9 cellular contexts compared by ENCODE assay signal in genomic region chr6:116352515-116353471, GRCh38. TPM values are rescaled to one million over a fixed set of nuclear protein-coding genes. Genes with fewer than 3 reads are reported as not detected.
DNase-seq lines count a peak whose midpoint lies in the region; ATAC-seq and TF ChIP-seq lines count a peak whose summit lies in the region.
"Had no signal": no experiment of that assay in that cellular context is flagged by ENCODE, and none has a peak within 500 bp of the region (broad histone marks: within the 10 kb centered on the region; RNA-seq: fewer than 3 reads in every experiment).

No MANE protein-coding gene starts in this region.

- H3K4me2 ChIP-seq in skeletal muscle satellite cell (ENCODE audit: low read length): peak overlapping the region; percentile 26

- no peaks in the 10 kb centered on the region for H3K4me1 Mint-ChIP-seq in immature natural killer cell

- no peak overlapping the region for H3K9ac ChIP-seq in skeletal muscle satellite cell (ENCODE audit: low read depth, low read length)

- peaks cover 26% of the 10 kb centered on the region for H3K4me1 ChIP-seq in skeletal muscle satellite cell (ENCODE audit: control insufficient read depth, insufficient read depth, low read length)

- H3K4me3 ChIP-seq in coronary artery (peak overlapping the region; percentile 39), skeletal muscle satellite cell (ENCODE audit: low read length) (no peak overlapping the region)

- peak overlapping the region; percentile 50 to 77 for H3K27ac ChIP-seq in coronary artery

- no peaks in the 10 kb centered on the region for H3K27me3 ChIP-seq in skeletal muscle satellite cell (ENCODE audit: control insufficient read depth, insufficient read depth, low read length)

- H3K4me3 Mint-ChIP-seq in immature natural killer cell: no peak overlapping the region
- H3K4me3 Mint-ChIP-seq: T-helper 2 cell treated with Interferon-gamma antibody and Interleukin-4, amounts not matched to agents 5 μg/mL and 100 μg/mL, for 36 hours had no signal

- TF ChIP-seq CTCF in coronary artery (IDR thresholded peaks at IDR 0.05): no peak
- no peak for TF ChIP-seq CTCF in GM20000 (IDR thresholded peaks at IDR 0.05; ENCODE audit: extremely low read depth, missing control alignments)

- peak; percentile 79 for ATAC-seq in GM18870 (IDR thresholded peaks at IDR 0.05; ENCODE audit: unreplicated experiment)
- ATAC-seq in HG03039 (IDR thresholded peaks at IDR 0.05; ENCODE audit: unreplicated experiment): peak; percentile 56

- no peak for DNase-seq in coronary artery (ENCODE audit: low spot score)
- DNase-seq in GM20000 (ENCODE audit: low spot score): no peak
- DNase-seq in immature natural killer cell: no peak
- DNase-seq in DMS114 treated with DMSO at 0.1 percent for 48 hours (lab: John Stamatoyannopoulos, UW; ENCODE audit: unreplicated experiment): no peak
- no peak for DNase-seq in SHP77 treated with DMSO at 0.1 percent for 48 hours (lab: John Stamatoyannopoulos, UW)

- no peaks in the 10 kb centered on the region for H3K9me3 Mint-ChIP-seq in immature natural killer cell
- H3K9me3 Mint-ChIP-seq: T-helper 2 cell treated with Interferon-gamma antibody and Interleukin-4, amounts not matched to agents 5 μg/mL and 100 μg/mL, for 36 hours had no signal

- H3K27me3 Mint-ChIP-seq in immature natural killer cell (ENCODE audit: low read depth in 3 of 3): peaks cover 0 to 2% (median 0%) of the 10 kb centered on the region in 3 donors

- no peaks in the 10 kb centered on the region for H3K9me3 ChIP-seq in skeletal muscle satellite cell (replicated peaks; ENCODE audit: low read length)

- no peaks in the 10 kb centered on the region for H3K36me3 Mint-ChIP-seq in immature natural killer cell

- H3K36me3 ChIP-seq in skeletal muscle satellite cell (ENCODE audit: insufficient read depth, low read length): no peaks in the 10 kb centered on the region

- H3K27ac Mint-ChIP-seq in immature natural killer cell: no peak overlapping the region
- H3K27ac Mint-ChIP-seq: T-helper 2 cell treated with Interferon-gamma antibody and Interleukin-4, amounts not matched to agents 5 μg/mL and 100 μg/mL, for 36 hours had no signal

RNA-seq across cellular contexts. Expression of gene DSE, which starts 18.0 kb away (rescaled TPM):
- 24.7 and 34.0 TPM in 2 replicates for total RNA-seq in skeletal muscle satellite cell (2012; rRNA removed)
- polyA plus RNA-seq in immature natural killer cell: 1 to 10 TPM; 2.6 to 3.9 (median 3.2) TPM
